12 cellular contexts compared by ENCODE assay signal in the genomic region with DNA sequence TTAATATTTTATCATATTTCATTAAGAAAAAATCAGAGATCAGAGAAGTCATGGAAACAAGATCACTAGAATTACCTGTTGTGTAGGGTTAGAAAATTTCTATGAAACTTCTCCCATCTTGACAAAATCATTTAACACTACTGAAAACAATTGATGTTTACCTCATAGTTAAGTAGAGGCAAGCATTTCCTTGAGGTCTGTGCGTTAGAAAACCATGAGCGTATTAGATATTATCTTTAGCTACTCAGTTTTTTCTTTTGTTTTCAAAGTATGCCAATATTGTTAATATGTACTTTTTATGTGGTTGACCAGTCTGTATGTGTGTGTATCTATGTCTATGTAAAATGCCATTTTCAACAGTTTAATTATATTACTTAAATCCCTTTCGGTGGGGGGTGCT.
"Had no signal": no experiment of that assay in that cellular context is flagged by ENCODE, and none has a peak within 500 bp of the region (broad histone marks: within the 10 kb centered on the region; RNA-seq: fewer than 3 reads in every experiment).

No MANE protein-coding gene starts in this region.

- H3K27me3 ChIP-seq: gastroesophageal sphincter, stomach, suprapubic skin, tibial nerve had no signal

- H3K27ac ChIP-seq: epithelial cell of prostate, gastroesophageal sphincter, left ventricle myocardium inferior, stomach, suprapubic skin, tibial nerve had no signal

- H3K4me1 ChIP-seq: left ventricle myocardium inferior had no signal

- H3K36me3 Mint-ChIP-seq: natural killer cell; stimulated activated memory B cell treated with anti-CD40 and anti-IgM and Interleukin-4, amounts not matched to agents 10 μg/mL and 1 μg/mL and 100 μg/mL, for 72 hours had no signal

- H3K36me3 ChIP-seq: gastroesophageal sphincter, left ventricle myocardium inferior, stomach, suprapubic skin, tibial nerve had no signal

- H3K27me3 Mint-ChIP-seq: stimulated activated memory B cell treated with anti-CD40 and anti-IgM and Interleukin-4, amounts not matched to agents 10 μg/mL and 1 μg/mL and 100 μg/mL, for 72 hours had no signal

- H3K4me3 ChIP-seq: gastroesophageal sphincter, left ventricle myocardium inferior, smooth muscle cell, stomach, suprapubic skin, tibial nerve had no signal

- H3K9me3 Mint-ChIP-seq: activated naive CD4-positive, alpha-beta T cell treated with anti-CD3 and anti-CD28 coated beads, Interleukin-2, amount 50 U/mL, for 72 hours; natural killer cell; stimulated activated memory B cell treated with anti-CD40 and anti-IgM and Interleukin-4, amounts not matched to agents 10 μg/mL and 1 μg/mL and 100 μg/mL, for 72 hours had no signal

- H3K9me3 ChIP-seq: gastroesophageal sphincter, left ventricle myocardium inferior, stomach, suprapubic skin, tibial nerve had no signal

- H3K4me1 Mint-ChIP-seq: stimulated activated memory B cell treated with anti-CD40 and anti-IgM and Interleukin-4, amounts not matched to agents 10 μg/mL and 1 μg/mL and 100 μg/mL, for 72 hours had no signal

- H3K27ac Mint-ChIP-seq: activated naive CD4-positive, alpha-beta T cell treated with anti-CD3 and anti-CD28 coated beads, Interleukin-2, amount 50 U/mL, for 72 hours; natural killer cell; stimulated activated memory B cell treated with anti-CD40 and anti-IgM and Interleukin-4, amounts not matched to agents 10 μg/mL and 1 μg/mL and 100 μg/mL, for 72 hours had no signal

- DNase-seq: cortex of kidney, left ventricle myocardium inferior, natural killer cell, stomach had no signal

- ATAC-seq: gastroesophageal sphincter; natural killer cell; sciatic nerve; stimulated activated memory B cell treated with anti-CD40 and anti-IgM and Interleukin-4, amounts not matched to agents 10 μg/mL and 1 μg/mL and 100 μg/mL, for 72 hours had no signal

- H3K4me3 Mint-ChIP-seq: natural killer cell; stimulated activated memory B cell treated with anti-CD40 and anti-IgM and Interleukin-4, amounts not matched to agents 10 μg/mL and 1 μg/mL and 100 μg/mL, for 72 hours had no signal
